In the genomic region with DNA sequence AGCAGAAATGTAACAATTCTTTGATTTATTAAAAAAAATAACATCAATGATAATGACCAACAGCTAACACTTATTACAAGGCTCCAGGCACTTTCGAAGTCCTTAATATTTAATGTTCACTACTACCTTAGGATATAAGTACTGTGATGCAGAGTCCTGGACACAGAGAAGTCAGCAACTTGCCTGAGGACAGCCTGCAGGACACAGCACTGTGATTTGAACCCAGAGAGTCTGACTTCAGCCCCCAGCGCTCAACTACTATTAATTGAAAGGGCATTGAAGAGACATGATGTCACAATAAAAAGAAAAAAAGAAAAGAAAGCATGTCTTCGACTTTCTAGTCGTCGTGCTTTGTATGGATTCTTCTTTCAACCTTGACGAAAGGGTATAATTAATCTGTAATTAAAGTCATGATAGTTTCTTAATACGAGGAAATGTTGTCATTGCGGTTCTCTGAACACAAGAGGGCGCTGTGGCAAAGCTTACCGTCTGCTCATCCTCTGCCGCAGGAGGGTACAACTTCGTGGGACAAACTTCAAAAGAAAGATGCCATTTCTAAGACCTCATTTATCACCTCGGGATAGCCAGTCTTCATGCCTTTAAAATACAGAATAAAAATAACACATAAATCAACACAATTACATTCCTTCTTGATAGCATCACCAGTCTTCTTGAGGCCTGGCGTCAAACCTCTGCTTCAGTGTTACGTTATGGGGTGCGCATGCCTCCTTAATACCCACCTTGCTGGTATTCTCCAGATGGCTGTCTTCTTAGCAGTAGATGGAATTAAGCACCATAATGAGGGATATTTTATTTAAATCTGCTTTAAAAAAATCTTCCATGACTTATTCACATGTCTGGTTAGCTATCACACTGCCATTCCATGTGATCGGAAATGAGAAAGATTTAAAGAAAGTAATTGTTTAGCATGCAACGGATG, we compare ENCODE assay signal across 8 cellular contexts.
A peak's percentile ranks its signal among the peaks of the same experiment; 100 is the strongest.
DNase-seq lines count a peak whose midpoint lies in the region; ATAC-seq and TF ChIP-seq lines count a peak whose summit lies in the region.

No MANE protein-coding gene starts in this region.

- H3K9me3 ChIP-seq in suprapubic skin, result no peaks in the 10 kb centered on the region

- no peak overlapping the region for H3K4me3 Mint-ChIP-seq in nephron progenitor cell

- TF ChIP-seq CTCF in BJ (IDR thresholded peaks at IDR 0.05; ENCODE audit: insufficient read depth, low read depth, low read length), result peak; percentile 80
- peak; percentile 91 for TF ChIP-seq CTCF in nephron progenitor cell (IDR thresholded peaks at IDR 0.05)
- peak; percentile 80 to 82 for TF ChIP-seq CTCF in suprapubic skin (IDR thresholded peaks at IDR 0.05)

- H3K36me3 Mint-ChIP-seq in nephron progenitor cell (ENCODE audit: low read depth), result no peaks in the 10 kb centered on the region

- H3K27ac Mint-ChIP-seq in nephron progenitor cell, result no peak overlapping the region

- no peak overlapping the region for H3K4me3 ChIP-seq in BJ (ENCODE audit: low read depth, low read length)
- H3K4me3 ChIP-seq in suprapubic skin, result no peak overlapping the region

- peaks cover 16% of the 10 kb centered on the region for H3K4me1 Mint-ChIP-seq in nephron progenitor cell

- H3K36me3 ChIP-seq in BJ (ENCODE audit: control insufficient read depth, insufficient read depth, low read length) (no peaks in the 10 kb centered on the region), suprapubic skin (no peaks in the 10 kb centered on the region)

- POLR2A ChIA-PET in BJ (lab: Charles Lee), result no interaction called here
- POLR2A ChIA-PET in HEK293T (lab: Yijun Ruan, JAX), result no interaction called here

- H3K27me3 ChIP-seq in BJ (ENCODE audit: control insufficient read depth, insufficient read depth, low read length), result no peaks in the 10 kb centered on the region
- H3K27me3 ChIP-seq in suprapubic skin, result no peaks in the 10 kb centered on the region

- H3K4me1 ChIP-seq in suprapubic skin, result peaks cover 22% of the 10 kb centered on the region

- no peak for TF ChIP-seq POLR2A in suprapubic skin (IDR thresholded peaks at IDR 0.05)

- 29% methylated on average over 18 of the region's 18 CpGs for WGBS in suprapubic skin

- TF ChIP-seq EP300 in suprapubic skin (IDR thresholded peaks at IDR 0.05), result no peak

- peak overlapping the region; percentile 16 for H3K27ac ChIP-seq in suprapubic skin

- DNase-seq in BJ (ENCODE audit: low read depth), result no peak
- peak; percentile 75 for DNase-seq in HEK293T (ENCODE audit: extremely low spot score)
- peak; percentile 69 for DNase-seq in NCI-H82 treated with DMSO at 0.1 percent for 48 hours (lab: John Stamatoyannopoulos, UW; ENCODE audit: unreplicated experiment)
- DNase-seq in activated T-cell treated with anti-CD3 and anti-CD28 coated beads for 1 hour (ENCODE audit: low read depth), result peak; percentile 51
- DNase-seq in nephron progenitor cell, result peak; percentile 71
- DNase-seq in suprapubic skin (ENCODE audit: low spot score in 2 of 2), result no peak

- ATAC-seq in esophagus mucosa, result peak; percentile 49
- ATAC-seq in HG02852 (IDR thresholded peaks at IDR 0.05; ENCODE audit: unreplicated experiment), result no peak

- CTCF ChIA-PET in BJ (lab: Yijun Ruan, JAX) (interaction anchor here (0.7 to 3.2 kb wide), 24 partner anchors 12 to 767 kb away, joined by 3 to 30 read pairs (median 4); a partner anchor contains a TSS), HEK293T (lab: Yijun Ruan, JAX) (interaction anchor here (0.6 to 1.7 kb wide), 10 partner anchors 9 to 1379 kb away, joined by 3 to 8 read pairs (median 4); no protein-coding TSS in a partner anchor)

- H3K9me3 Mint-ChIP-seq in nephron progenitor cell, result no peaks in the 10 kb centered on the region

- H3K27me3 Mint-ChIP-seq in nephron progenitor cell (ENCODE audit: low read depth, poor library complexity), result peaks cover 6% of the 10 kb centered on the region

TF ChIP-seq in HEK293T, 16 proteins besides CTCF, POLR2A, EP300 and RAD21:
- TF ChIP-seq CTBP1 (IDR thresholded peaks at IDR 0.05; ENCODE audit: borderline replicate concordance) (no peak; the same call in 1 of the 2 replicates), L3MBTL2 (conservative IDR thresholded peaks at IDR 0.05) (no peak)
- TF ChIP-seq, protein P1, sequence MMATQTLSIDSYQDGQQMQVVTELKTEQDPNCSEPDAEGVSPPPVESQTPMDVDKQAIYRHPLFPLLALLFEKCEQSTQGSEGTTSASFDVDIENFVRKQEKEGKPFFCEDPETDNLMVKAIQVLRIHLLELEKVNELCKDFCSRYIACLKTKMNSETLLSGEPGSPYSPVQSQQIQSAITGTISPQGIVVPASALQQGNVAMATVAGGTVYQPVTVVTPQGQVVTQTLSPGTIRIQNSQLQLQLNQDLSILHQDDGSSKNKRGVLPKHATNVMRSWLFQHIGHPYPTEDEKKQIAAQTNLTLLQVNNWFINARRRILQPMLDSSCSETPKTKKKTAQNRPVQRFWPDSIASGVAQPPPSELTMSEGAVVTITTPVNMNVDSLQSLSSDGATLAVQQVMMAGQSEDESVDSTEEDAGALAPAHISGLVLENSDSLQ (IDR thresholded peaks at IDR 0.05), result peak; percentile 47
TF ChIP-seq in HEK293T: peak in this region for 1.

Comparison
In these comparisons a context has a peak if more than half of its experiments do, and no peak if none do; other contexts are left out.
1. DNase-seq: peak in HEK293T (single experiment), NCI-H82 treated with DMSO at 0.1 percent for 48 hours (single experiment), activated T-cell treated with anti-CD3 and anti-CD28 coated beads for 1 hour (single experiment) and nephron progenitor cell (single experiment); none in BJ (single experiment) and suprapubic skin (0 of 2).
2. Peak in every context shown above with its lines, with median percentiles within 50 percentile points of each other: CTCF ChIP-seq.